ENCODE assay signal across 13 cellular contexts in genomic region chr16:31109622-31110021, GRCh38. TPM values are rescaled to one million over a fixed set of nuclear protein-coding genes. Genes with fewer than 3 reads are reported as not detected.
DNase-seq lines count a peak whose midpoint lies in the region; ATAC-seq and TF ChIP-seq lines count a peak whose summit lies in the region.
"Had no signal": no experiment of that assay in that cellular context is flagged by ENCODE, and none has a peak within 500 bp of the region (broad histone marks: within the 10 kb centered on the region; RNA-seq: fewer than 3 reads in every experiment).

No MANE protein-coding gene starts in this region.

- ATAC-seq in naive thymus-derived CD8-positive, alpha-beta T cell, result no peak
- ATAC-seq in HG02798 (IDR thresholded peaks at IDR 0.05; ENCODE audit: poor library complexity, unreplicated experiment) (no peak), Right ventricle myocardium superior (ENCODE audit: poor library complexity) (no peak), HG02852 (IDR thresholded peaks at IDR 0.05; ENCODE audit: unreplicated experiment) (no peak)

- H3K27me3 ChIP-seq in A673 (replicated peaks; ENCODE audit: insufficient read depth, low read depth, low read length, poor library complexity) (no peaks in the 10 kb centered on the region), GM23248 (replicated peaks; ENCODE audit: insufficient read depth) (no peaks in the 10 kb centered on the region), adipocyte (replicated peaks; ENCODE audit: control insufficient read depth, insufficient read depth, low read length) (no peaks in the 10 kb centered on the region)

- H3K79me2 ChIP-seq in GM23248 (ENCODE audit: insufficient read depth), result peaks cover 24% of the 10 kb centered on the region

- H3K9me3 ChIP-seq in A673 (ENCODE audit: low read depth, low read length, poor library complexity, severe bottlenecking) (no peaks in the 10 kb centered on the region), GM23248 (ENCODE audit: low read depth) (no peaks in the 10 kb centered on the region), adipocyte (ENCODE audit: control insufficient read depth, low read length) (no peaks in the 10 kb centered on the region)
- H3K9me3 ChIP-seq: prostate gland had no signal

- H3F3A ChIP-seq in GM23248 (ENCODE audit: insufficient read depth), result peaks cover 14% of the 10 kb centered on the region; the same call in 1 of the 2 replicates

- in situ Hi-C loops in GM23248 (cut with MboI), result no loop called here

- H3K36me3 ChIP-seq in A673 (ENCODE audit: insufficient read depth, low read length, poor library complexity, severe bottlenecking) (peaks cover 31% of the 10 kb centered on the region), GM23248 (ENCODE audit: low read depth) (peaks cover 16% of the 10 kb centered on the region; the same call in 1 of the 2 replicates), adipocyte (ENCODE audit: control insufficient read depth, insufficient read depth, low read length, severe bottlenecking) (peaks cover 38% of the 10 kb centered on the region)

- peaks cover 8 to 28% (median 24%) of the 10 kb centered on the region in 4 donors for H3K4me1 Mint-ChIP-seq in naive thymus-derived CD8-positive, alpha-beta T cell

- H3K4me2 ChIP-seq in GM23248 (ENCODE audit: unreplicated experiment), result peak overlapping the region; percentile 51

- no peak for DNase-seq in A673 (ENCODE audit: low spot score)
- no peak for DNase-seq in GM23248
- DNase-seq in adipocyte (ENCODE audit: low read depth), result no peak
- DNase-seq in naive thymus-derived CD8-positive, alpha-beta T cell, result no peak
- no peak for DNase-seq in NCI-H446 (lab: John Stamatoyannopoulos, UW)
- DNase-seq in Right ventricle myocardium superior, result no peak
- DNase-seq: amniotic stem cell, NCI-H1694, WERI-Rb-1 had no signal

- peak overlapping the region; percentile 67 to 90 (median 82) for H3K4me3 Mint-ChIP-seq in naive thymus-derived CD8-positive, alpha-beta T cell

- peak overlapping the region in 4 of 10 donors; percentile 36 to 91 (median 84) for H3K27ac Mint-ChIP-seq in naive thymus-derived CD8-positive, alpha-beta T cell

- no TSS peak for BruUV-seq in A673 (replicated peaks; lab: Mats Ljungman, UMichigan)

- no peaks in the 10 kb centered on the region for H3K9me3 Mint-ChIP-seq in naive thymus-derived CD8-positive, alpha-beta T cell

- peaks cover 13% of the 10 kb centered on the region for H3K4me1 ChIP-seq in A673 (ENCODE audit: insufficient read depth, low read length, poor library complexity, severe bottlenecking)
- H3K4me1 ChIP-seq in GM23248 (ENCODE audit: insufficient read depth), result 0 out of 2 replicates have a peak, but pooled peaks cover 6% of the 10 kb centered on the region
- H3K4me1 ChIP-seq in adipocyte (ENCODE audit: control insufficient read depth, insufficient read depth, low read length), result peaks cover 8% of the 10 kb centered on the region

- no peaks in the 10 kb centered on the region for H4K20me1 ChIP-seq in GM23248 (ENCODE audit: insufficient read depth)

- H3K9ac ChIP-seq in GM23248 (0 out of 2 replicates have a peak overlapping the region, but pooled peaks have one; percentile 90), adipocyte (ENCODE audit: low read length) (no peak overlapping the region)

- TF ChIP-seq CTCF in A673 (conservative IDR thresholded peaks at IDR 0.05; ENCODE audit: low read depth, low read length), result no peak

- H3K36me3 Mint-ChIP-seq in naive thymus-derived CD8-positive, alpha-beta T cell, result peaks cover 0 to 21% (median 2%) of the 10 kb centered on the region in 3 donors

- CTCF ChIA-PET in A673 (lab: Charles Lee), result no interaction called here

- H3K27ac ChIP-seq in A673 (ENCODE audit: low read depth, low read length, poor library complexity, severe bottlenecking), result no peak overlapping the region
- no peak overlapping the region for H3K27ac ChIP-seq in GM23248
- H3K27ac ChIP-seq: WERI-Rb-1 had no signal

- H3K4me3 ChIP-seq in A673 (ENCODE audit: low read depth, low read length, poor library complexity, severe bottlenecking) (peak overlapping the region; percentile 96), GM23248 (peak overlapping the region; percentile 81), adipocyte (ENCODE audit: low read length) (peak overlapping the region; percentile 90)

- H2AFZ ChIP-seq in GM23248, result no peak overlapping the region

- no peaks in the 10 kb centered on the region for H3K27me3 Mint-ChIP-seq in naive thymus-derived CD8-positive, alpha-beta T cell

- intact Hi-C loops in A673 (cut with micrococcal nuclease; ENCODE audit: unreplicated experiment) (no loop called here), Right ventricle myocardium superior (cut with DNase I) (no loop called here)

- H3K9me2 ChIP-seq in GM23248 (ENCODE audit: insufficient read depth), result no peaks in the 10 kb centered on the region

- WGBS in GM23248 (ENCODE audit: low coverage in 1 of 2, low lambda C conversion rate in 2 of 2, missing lambda C conversion rate in 2 of 2), 2 experiments, result 92 to 93% methylated on average over 12 of the region's 12 CpGs

- POLR2A ChIA-PET in A673 (lab: Charles Lee; ENCODE audit: low non-redundant PET), result no interaction called here
- POLR2A ChIA-PET in naive thymus-derived CD8-positive, alpha-beta T cell (lab: Charles Lee), result interaction anchor here (1.0 to 6.0 kb wide), 5 partner anchors 8 to 379 kb away, joined by 3 to 28 read pairs (median 4); partner anchors contain the start of genes FUS and KAT8

RNA-seq across cellular contexts. Expression of gene BCKDK, which starts 1.4 kb away (rescaled TPM):
- total RNA-seq in A673 (2021), result 36.6 and 40.6 TPM in 2 replicates
- 42.1 and 71.4 TPM in 2 replicates for total RNA-seq in GM23248 (2014; rRNA removed; shearing (Covaris generic))
- polyA plus RNA-seq in GM23248 (2016; fragmentation: Nextera tagmentation; extraction: Ambion mirVana), result 108 and 114 TPM in 2 replicates
- total RNA-seq in naive thymus-derived CD8-positive, alpha-beta T cell, result 10 to 100 TPM; 17.1 to 19.7 TPM
- polyA plus RNA-seq in naive thymus-derived CD8-positive, alpha-beta T cell, result 10 to 100 TPM; 20.8 to 30.8 (median 23.4) TPM
- 84.3 TPM for total RNA-seq in Right ventricle myocardium superior

RNA-seq across cellular contexts. Expression of gene KAT8, which starts 7.8 kb away (rescaled TPM):
- total RNA-seq in A673 (2021), result 65.4 and 70.6 TPM in 2 replicates
- total RNA-seq in GM23248 (2014; rRNA removed; shearing (Covaris generic)), result 27.8 and 50.9 TPM in 2 replicates
- 18.4 and 19.3 TPM in 2 replicates for polyA plus RNA-seq in GM23248 (2016; fragmentation: Nextera tagmentation; extraction: Ambion mirVana)
- total RNA-seq in naive thymus-derived CD8-positive, alpha-beta T cell, result 100 to 1,000 TPM; 118 to 123 TPM
- polyA plus RNA-seq in naive thymus-derived CD8-positive, alpha-beta T cell, result 10 to 100 TPM; 58.0 to 90.5 (median 67.4) TPM
- total RNA-seq in Right ventricle myocardium superior, result 60.3 TPM

RNA-seq across cellular contexts. Expression of gene VKORC1, which starts 15.0 kb away (rescaled TPM):
- total RNA-seq in A673 (2021), result 85.0 and 98.3 TPM in 2 replicates
- 444 and 480 TPM in 2 replicates for total RNA-seq in GM23248 (2014; rRNA removed; shearing (Covaris generic))
- 535 and 542 TPM in 2 replicates for polyA plus RNA-seq in GM23248 (2016; fragmentation: Nextera tagmentation; extraction: Ambion mirVana)
- 10 to 100 TPM; 42.0 to 47.8 TPM for total RNA-seq in naive thymus-derived CD8-positive, alpha-beta T cell
- 100 to 1,000 TPM in 1 of 3 donors, 10 to 100 TPM in 2; 98.2 to 109 (median 99.1) TPM for polyA plus RNA-seq in naive thymus-derived CD8-positive, alpha-beta T cell
- 40.0 TPM for total RNA-seq in Right ventricle myocardium superior

RNA-seq across cellular contexts. Expression of gene PRSS53, which starts 20.9 kb away (rescaled TPM):
- 3.1 and 4.0 TPM in 2 replicates for total RNA-seq in A673 (2021)
- 7.0 and 10.5 TPM in 2 replicates for total RNA-seq in GM23248 (2014; rRNA removed; shearing (Covaris generic))
- 0.84 and 0.95 TPM in 2 replicates for polyA plus RNA-seq in GM23248 (2016; fragmentation: Nextera tagmentation; extraction: Ambion mirVana)
- total RNA-seq in naive thymus-derived CD8-positive, alpha-beta T cell, result 10 to 100 TPM; 11.1 to 11.4 TPM
- under 1 TPM; 0.49 to 0.54 (median 0.51) TPM for polyA plus RNA-seq in naive thymus-derived CD8-positive, alpha-beta T cell
- 0.81 TPM for total RNA-seq in Right ventricle myocardium superior

RNA-seq across cellular contexts. Expression of gene PRSS8, which starts 25.9 kb away (rescaled TPM):
- total RNA-seq in A673 (2021) (not detected in 2 replicates), Right ventricle myocardium superior (not detected)
- total RNA-seq in GM23248 (2014; rRNA removed; shearing (Covaris generic)), result not detected in 2 replicates
- polyA plus RNA-seq in GM23248 (2016; fragmentation: Nextera tagmentation; extraction: Ambion mirVana), result not detected in 2 replicates
- total RNA-seq in naive thymus-derived CD8-positive, alpha-beta T cell, result not detected
- not detected for polyA plus RNA-seq in naive thymus-derived CD8-positive, alpha-beta T cell
- total RNA-seq: endothelial cell of umbilical vein had no signal
